In the genomic region with DNA sequence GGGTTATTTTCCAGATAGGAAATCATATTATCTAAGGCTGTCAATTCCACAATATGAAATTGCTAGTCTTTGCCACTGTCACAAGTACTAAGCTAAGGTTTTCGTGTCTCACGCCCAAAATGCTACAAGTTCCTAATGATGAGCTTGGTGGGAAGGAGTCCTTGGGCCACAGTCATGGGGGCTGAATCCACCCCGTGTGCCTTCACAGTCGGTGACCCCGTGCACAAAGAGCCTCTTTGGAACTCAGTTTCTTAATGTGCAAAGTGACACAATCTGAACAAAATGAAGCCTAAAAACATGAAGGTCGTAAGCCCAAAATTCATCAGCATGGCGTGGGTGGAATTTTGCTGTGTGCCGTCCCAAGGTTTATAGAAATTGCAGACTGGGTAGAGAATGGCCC, we compare ENCODE assay signal across 16 cellular contexts.
DNase-seq lines count a peak whose midpoint lies in the region; ATAC-seq and TF ChIP-seq lines count a peak whose summit lies in the region.
"Had no signal": no experiment of that assay in that cellular context is flagged by ENCODE, and none has a peak within 500 bp of the region (broad histone marks: within the 10 kb centered on the region; RNA-seq: fewer than 3 reads in every experiment).

No MANE protein-coding gene starts in this region.

- no peak overlapping the region for H3K4me3 ChIP-seq in esophagus muscularis mucosa
- H3K4me3 ChIP-seq: GM23248 had no signal

- no peak for TF ChIP-seq POLR2A in esophagus muscularis mucosa (IDR thresholded peaks at IDR 0.05; ENCODE audit: low read depth)

- H2BK120ac ChIP-seq in H9 (ENCODE audit: low read depth, low read length, poor library complexity, severe bottlenecking) = no peak overlapping the region

- H3K36me3 Mint-ChIP-seq in H9 (ENCODE audit: insufficient read depth in 1 of 3, low read depth in 3 of 3) = peaks cover 24 to 73% (median 40%) of the 10 kb centered on the region in 3 experiments
- H3K36me3 Mint-ChIP-seq in stimulated activated effector memory CD8-positive, alpha-beta T cell treated with anti-CD3 and anti-CD28 coated beads, Interleukin-12 subunit alpha, Interleukin-12 subunit beta, amount 100 ng/mL, for 72 hours = peaks cover 46% of the 10 kb centered on the region

- no peak overlapping the region for H2BK20ac ChIP-seq in H9 (ENCODE audit: low read depth, low read length, poor library complexity, severe bottlenecking)

- H3K4me1 Mint-ChIP-seq in H9 = peaks cover 10 to 19% of the 10 kb centered on the region in 2 experiments
- peaks cover 15% of the 10 kb centered on the region for H3K4me1 Mint-ChIP-seq in stimulated activated effector memory CD8-positive, alpha-beta T cell treated with anti-CD3 and anti-CD28 coated beads, Interleukin-12 subunit alpha, Interleukin-12 subunit beta, amount 100 ng/mL, for 72 hours

- H3K27ac ChIP-seq in H9 (ENCODE audit: insufficient read length, low read depth, low read length) = no peak overlapping the region
- no peak overlapping the region for H3K27ac ChIP-seq in esophagus muscularis mucosa (replicated peaks in 1 of 4)
- H3K27ac ChIP-seq: GM23248 had no signal

- no peaks in the 10 kb centered on the region; the same call in none of the 2 replicates for H3K27me3 Mint-ChIP-seq in H9 (ENCODE audit: low read depth)

- H3K27me3 ChIP-seq in H9 (ENCODE audit: insufficient read depth, low read length) (no peaks in the 10 kb centered on the region), esophagus muscularis mucosa (no peaks in the 10 kb centered on the region)

- H3K4me1 ChIP-seq in H9 (ENCODE audit: insufficient read depth, low read length) (no peaks in the 10 kb centered on the region), esophagus muscularis mucosa (no peaks in the 10 kb centered on the region)
- H3K4me1 ChIP-seq: Caco-2 had no signal

- peaks cover 2 to 3% of the 10 kb centered on the region in 2 experiments for H3K9me3 Mint-ChIP-seq in H9
- peaks cover 6% of the 10 kb centered on the region for H3K9me3 Mint-ChIP-seq in stimulated activated effector memory CD8-positive, alpha-beta T cell treated with anti-CD3 and anti-CD28 coated beads, Interleukin-12 subunit alpha, Interleukin-12 subunit beta, amount 100 ng/mL, for 72 hours

- no peak overlapping the region for H3K4ac ChIP-seq in H9 (ENCODE audit: low read depth, low read length)

- H3T11ph ChIP-seq in H9 (ENCODE audit: low read length) = no peak overlapping the region

- no peak overlapping the region for H2BK12ac ChIP-seq in H9 (ENCODE audit: insufficient read length, low read depth, low read length)

- no peak for ATAC-seq in stimulated activated effector memory CD8-positive, alpha-beta T cell treated with anti-CD3 and anti-CD28 coated beads, Interleukin-12 subunit alpha, Interleukin-12 subunit beta, amount 100 ng/mL, for 72 hours
- ATAC-seq in GM21367 (IDR thresholded peaks at IDR 0.05; ENCODE audit: unreplicated experiment) = no peak
- ATAC-seq: CD8-positive, alpha-beta T cell had no signal

- no peak for TF ChIP-seq CTCF in GM10266 (IDR thresholded peaks at IDR 0.05; ENCODE audit: control insufficient read depth, insufficient read depth, low read depth, missing control alignments)
- no peak for TF ChIP-seq CTCF in H9 (conservative IDR thresholded peaks at IDR 0.05)
- no peak for TF ChIP-seq CTCF in esophagus muscularis mucosa (IDR thresholded peaks at IDR 0.05)

- no peak for TF ChIP-seq EP300 in esophagus muscularis mucosa (IDR thresholded peaks at IDR 0.05)

- H2BK15ac ChIP-seq in H9 (ENCODE audit: low read depth, low read length) = no peak overlapping the region

- H3K4me3 Mint-ChIP-seq in H9 = no peak overlapping the region
- no peak overlapping the region for H3K4me3 Mint-ChIP-seq in stimulated activated effector memory CD8-positive, alpha-beta T cell treated with anti-CD3 and anti-CD28 coated beads, Interleukin-12 subunit alpha, Interleukin-12 subunit beta, amount 100 ng/mL, for 72 hours
- H3K4me3 Mint-ChIP-seq: CD8-positive, alpha-beta T cell had no signal

- H2AK5ac ChIP-seq in H9 (ENCODE audit: insufficient read length, low read length) = no peak overlapping the region

- no peaks in the 10 kb centered on the region for H3K79me2 ChIP-seq in H9 (ENCODE audit: insufficient read depth, low read length)

- WGBS in H9 (ENCODE audit: extremely low coverage, insufficient read length, low lambda C conversion rate) = no CpG with 5 or more reads among the region's 8 CpGs
- WGBS in esophagus muscularis mucosa = 97% methylated on average over 8 of the region's 8 CpGs

- no peak overlapping the region for H3K4me2 ChIP-seq in H9 (ENCODE audit: insufficient read depth, insufficient read length, low read length)

- H4K8ac ChIP-seq in H9 (replicated peaks; ENCODE audit: insufficient read length, low read depth, low read length) = no peak overlapping the region

- H3K27ac Mint-ChIP-seq in H9 = peak overlapping the region in 2 of 3 experiments; percentile 34 to 70; a peak in 2 of 7 replicates
- H3K27ac Mint-ChIP-seq in stimulated activated effector memory CD8-positive, alpha-beta T cell treated with anti-CD3 and anti-CD28 coated beads, Interleukin-12 subunit alpha, Interleukin-12 subunit beta, amount 100 ng/mL, for 72 hours = peak overlapping the region; percentile 1
- H3K27ac Mint-ChIP-seq: CD8-positive, alpha-beta T cell had no signal

- H4K91ac ChIP-seq in H9 (ENCODE audit: insufficient read length, low read depth, low read length) = no peak overlapping the region

- DNase-seq in GM10266 (ENCODE audit: extremely low spot score) = peak; percentile 1
- DNase-seq in H9 = no peak
- DNase-seq in esophagus muscularis mucosa (ENCODE audit: extremely low spot score) = peak; percentile 72
- no peak for DNase-seq in stimulated activated effector memory CD8-positive, alpha-beta T cell treated with anti-CD3 and anti-CD28 coated beads, Interleukin-12 subunit alpha, Interleukin-12 subunit beta, amount 100 ng/mL, for 72 hours (ENCODE audit: low spot score in 2 of 2)
- no peak for DNase-seq in NCI-H1417 treated with DMSO at 0.1 percent for 48 hours (lab: John Stamatoyannopoulos, UW)
- DNase-seq in NCI-H187 treated with DMSO at 0.1 percent for 48 hours (lab: John Stamatoyannopoulos, UW) = no peak
- DNase-seq in activated CD4-positive, alpha-beta T cell treated with anti-CD3 and anti-CD28 coated beads for 48 hours = no peak
- DNase-seq: C1 segment of cervical spinal cord; Caco-2; CD8-positive, alpha-beta T cell; DMS53; DMS79 treated with DMSO at 0.1 percent for 48 hours; GF-D8; GM23248; HCEC 1CT had no signal

- no peak overlapping the region for H4K5ac ChIP-seq in H9 (ENCODE audit: insufficient read length, low read depth, low read length)

- H3K79me1 ChIP-seq in H9 (ENCODE audit: insufficient read depth, low read depth, low read length, poor library complexity, severe bottlenecking) = no peaks in the 10 kb centered on the region

- no peaks in the 10 kb centered on the region for H4K20me1 ChIP-seq in H9 (ENCODE audit: control insufficient read depth, insufficient read depth, insufficient read length)

- no peak overlapping the region for H2BK5ac ChIP-seq in H9 (ENCODE audit: insufficient read length, low read length)

- no peaks in the 10 kb centered on the region for H3K9me3 ChIP-seq in H9 (ENCODE audit: control insufficient read depth, low read depth, low read length)
- peaks cover 0 to 10% (median 6%) of the 10 kb centered on the region in 4 donors for H3K9me3 ChIP-seq in esophagus muscularis mucosa
- H3K9me3 ChIP-seq: Caco-2 had no signal

- no peak overlapping the region for H3K56ac ChIP-seq in H9 (ENCODE audit: insufficient read length, low read depth, low read length)

- no peak overlapping the region for H3K18ac ChIP-seq in H9 (ENCODE audit: insufficient read length, low read depth, low read length)

- H3K36me3 ChIP-seq in esophagus muscularis mucosa = peaks cover 13 to 30% (median 21%) of the 10 kb centered on the region in 4 donors

- no peak overlapping the region for H2AFZ ChIP-seq in H9 (ENCODE audit: low read length)
- H2AFZ ChIP-seq: GM23248 had no signal

- H3K9ac ChIP-seq in H9 (ENCODE audit: extremely low read depth, insufficient read length, low read length) = no peak overlapping the region
- H3K9ac ChIP-seq: GM23248 had no signal

- intact Hi-C loops in esophagus muscularis mucosa (cut with DNase I) = no loop called here

- H3K23me2 ChIP-seq in H9 (ENCODE audit: insufficient read length, low read depth, low read length, poor library complexity, severe bottlenecking) = no peaks in the 10 kb centered on the region

- no peak overlapping the region for H3K14ac ChIP-seq in H9 (ENCODE audit: insufficient read depth, low read length)

- no peak overlapping the region for H3K23ac ChIP-seq in H9 (ENCODE audit: insufficient read length, low read depth, low read length)

Comparison
In these comparisons a context has a peak if more than half of its experiments do, and no peak if none do; other contexts are left out.
1. DNase-seq: peak in GM10266 (single experiment) and esophagus muscularis mucosa (single experiment); none in H9 (single experiment), stimulated activated effector memory CD8-positive, alpha-beta T cell treated with anti-CD3 and anti-CD28 coated beads, Interleukin-12 subunit alpha, Interleukin-12 subunit beta, amount 100 ng/mL, for 72 hours (0 of 2), NCI-H1417 treated with DMSO at 0.1 percent for 48 hours (single experiment), NCI-H187 treated with DMSO at 0.1 percent for 48 hours (single experiment) and activated CD4-positive, alpha-beta T cell treated with anti-CD3 and anti-CD28 coated beads for 48 hours (single experiment).